Comparison of ENCODE assay signal across 8 cellular contexts in genomic region chr16:2429037-2429770, GRCh38.
DNase-seq lines count a peak whose midpoint lies in the region; ATAC-seq lines count a peak whose summit lies in the region.

Gene CCNF (plus strand): TSS chr16:2429447. CDS start chr16:2429482, 35 bp downstream.

- no peaks in the 10 kb centered on the region for H3K9me3 Mint-ChIP-seq in effector memory CD8-positive, alpha-beta T cell
- no peaks in the 10 kb centered on the region for H3K9me3 Mint-ChIP-seq in memory B cell

- ATAC-seq in GM19468 (IDR thresholded peaks at IDR 0.05; ENCODE audit: extremely low read depth, unreplicated experiment) (peak; percentile 38), memory B cell (ENCODE audit: low read depth) (peak; percentile 93)
- peak; percentile 96 for ATAC-seq in effector memory CD8-positive, alpha-beta T cell (replicated peaks)

- H3K27ac Mint-ChIP-seq in effector memory CD8-positive, alpha-beta T cell = peak within 1 kb of the TSS; percentile 63 to 72
- peak within 1 kb of the TSS; percentile 43 for H3K27ac Mint-ChIP-seq in memory B cell

- DNase-seq in COLO668 (lab: John Stamatoyannopoulos, UW; ENCODE audit: unreplicated experiment) (peak; percentile 98), HS-5 (ENCODE audit: low read depth) (peak; percentile 72), NK-92 (lab: John Stamatoyannopoulos, UW; ENCODE audit: unreplicated experiment) (peak; percentile 80), memory B cell (ENCODE audit: low spot score in 2 of 2) (peak; percentile 88 to 91)
- DNase-seq in activated CD8-positive, alpha-beta memory T cell treated with anti-CD3 and anti-CD28 coated beads for 4 hours (ENCODE audit: low read depth in 2 of 2) = peak; percentile 94 to 98
- DNase-seq in effector memory CD8-positive, alpha-beta T cell = peak; percentile 86 to 89 (median 88)
- peak; percentile 95 for DNase-seq in stimulated activated CD8-positive, alpha-beta memory T cell treated with anti-CD3 and anti-CD28 coated beads, Interleukin-12 subunit alpha, Interleukin-12 subunit beta, amount 100 ng/mL, for 1 hour (ENCODE audit: low read depth)

- H3K4me1 Mint-ChIP-seq in effector memory CD8-positive, alpha-beta T cell (ENCODE audit: low read depth in 2 of 2) = peaks cover 17 to 22% of the 10 kb centered on the region in 2 donors
- H3K4me1 Mint-ChIP-seq in memory B cell = peaks cover 15% of the 10 kb centered on the region

- H3K4me3 Mint-ChIP-seq in effector memory CD8-positive, alpha-beta T cell = peak within 1 kb of the TSS; percentile 81 to 88
- peak within 1 kb of the TSS; percentile 93 for H3K4me3 Mint-ChIP-seq in memory B cell

- no peaks in the 10 kb centered on the region for H3K27me3 Mint-ChIP-seq in effector memory CD8-positive, alpha-beta T cell
- H3K27me3 Mint-ChIP-seq in memory B cell = no peaks in the 10 kb centered on the region

- peaks cover 11% of the 10 kb centered on the region for H3K36me3 Mint-ChIP-seq in effector memory CD8-positive, alpha-beta T cell (ENCODE audit: insufficient read depth)
- H3K36me3 Mint-ChIP-seq in memory B cell = peaks cover 6% of the 10 kb centered on the region

Comparison
In these comparisons a context has a peak if more than half of its experiments do, and no peak if none do; other contexts are left out.
1. Peak in every context shown above with its lines: DNase-seq and ATAC-seq.
2. ATAC-seq: peak in every context shown above with its lines; median percentile 96 in effector memory CD8-positive, alpha-beta T cell; 93 in memory B cell; 38 in GM19468.